18 cellular contexts compared by ENCODE assay signal in genomic region chr1:228092342-228093049, GRCh38. TPM values are rescaled to one million over a fixed set of nuclear protein-coding genes. Genes with fewer than 3 reads are reported as not detected.
DNase-seq lines count a peak whose midpoint lies in the region; ATAC-seq and TF ChIP-seq lines count a peak whose summit lies in the region.
"Had no signal": no experiment of that assay in that cellular context is flagged by ENCODE, and none has a peak within 500 bp of the region (broad histone marks: within the 10 kb centered on the region; RNA-seq: fewer than 3 reads in every experiment).

No MANE protein-coding gene starts in this region.

- peaks cover 38% of the 10 kb centered on the region for H3K36me3 Mint-ChIP-seq in CD4-positive, CD25-positive, alpha-beta regulatory T cell
- peaks cover 9 to 71% (median 16%) of the 10 kb centered on the region in 3 donors for H3K36me3 Mint-ChIP-seq in CD8-positive, alpha-beta memory T cell
- H3K36me3 Mint-ChIP-seq in dendritic cell treated with granulocyte-macrophage colony-stimulating factor and Interleukin-4, amounts not matched to agents 40 ng/mL and 50 ng/mL, for 4 days (ENCODE audit: low read depth) = peaks cover 96% of the 10 kb centered on the region

- H3K27me3 ChIP-seq in CD4-positive, CD25-positive, alpha-beta regulatory T cell (ENCODE audit: control insufficient read depth, insufficient read depth, low read length) = no peaks in the 10 kb centered on the region
- no peaks in the 10 kb centered on the region for H3K27me3 ChIP-seq in CD8-positive, alpha-beta memory T cell (ENCODE audit: insufficient read depth, low read length, poor library complexity, severe bottlenecking)
- H3K27me3 ChIP-seq in parathyroid adenoma (ENCODE audit: control insufficient read depth, insufficient read depth, low read length) = no peaks in the 10 kb centered on the region
- H3K27me3 ChIP-seq: BE2C, heart left ventricle, tibial nerve had no signal

- no peak overlapping the region for H2AFZ ChIP-seq in parathyroid adenoma

- H3K27ac Mint-ChIP-seq in CD4-positive, CD25-positive, alpha-beta regulatory T cell = peak overlapping the region; percentile 26 to 83 (median 55)
- H3K27ac Mint-ChIP-seq in CD8-positive, alpha-beta memory T cell = peak overlapping the region; percentile 14 to 92 (median 64)
- H3K27ac Mint-ChIP-seq in dendritic cell treated with granulocyte-macrophage colony-stimulating factor and Interleukin-4, amounts not matched to agents 40 ng/mL and 50 ng/mL, for 4 days = peak overlapping the region; percentile 86
- H3K27ac Mint-ChIP-seq: activated CD4-positive, alpha-beta T cell treated with anti-CD3 and anti-CD28 coated beads, Interleukin-2, amount 10 ng/mL, durations not matched to agents 24 days and 14 days had no signal

- peak overlapping the region; percentile 16 for H3K4me2 ChIP-seq in parathyroid adenoma (ENCODE audit: low read length)

- no peak for DNase-seq in CD4-positive, CD25-positive, alpha-beta regulatory T cell
- no peak for DNase-seq in CD8-positive, alpha-beta memory T cell
- DNase-seq in activated CD4-positive, alpha-beta T cell treated with anti-CD3 and anti-CD28 coated beads, Interleukin-2, amount 50 U/mL, for 48 hours = no peak
- DNase-seq in NOMO-1 (lab: John Stamatoyannopoulos, UW; ENCODE audit: unreplicated experiment in 2 of 2) = no peak
- DNase-seq in T-helper 9 cell = no peak
- DNase-seq: activated CD4-positive, alpha-beta T cell treated with anti-CD3 and anti-CD28 coated beads, Interleukin-2, amount 10 ng/mL, durations not matched to agents 24 days and 14 days; BE2C; heart left ventricle; mesendoderm; NCI-H2029 treated with DMSO at 0.1 percent for 48 hours; NCI-H510A treated with DMSO at 0.1 percent for 48 hours; nucleus accumbens; stimulated activated CD4-positive, alpha-beta T cell treated with anti-CD3 and anti-CD28 coated beads, Interleukin-4, amount 100 ng/mL, for 1 hour; stimulated activated CD8-positive, alpha-beta memory T cell treated with anti-CD3 and anti-CD28 coated beads, Interleukin-4, amount 100 ng/mL, for 48 hours had no signal

- POLR2A ChIA-PET in CD8-positive, alpha-beta memory T cell (lab: Charles Lee) = no interaction called here

- peaks cover 39% of the 10 kb centered on the region for H3K36me3 ChIP-seq in CD4-positive, CD25-positive, alpha-beta regulatory T cell (ENCODE audit: control insufficient read depth, insufficient read depth, low read length)
- peaks cover 23% of the 10 kb centered on the region for H3K36me3 ChIP-seq in CD8-positive, alpha-beta memory T cell (ENCODE audit: insufficient read depth, low read length)
- no peaks in the 10 kb centered on the region for H3K36me3 ChIP-seq in parathyroid adenoma (ENCODE audit: control insufficient read depth, insufficient read depth, low read length)

- H3K4me3 ChIP-seq in CD4-positive, CD25-positive, alpha-beta regulatory T cell (ENCODE audit: low read depth, low read length) = no peak overlapping the region
- no peak overlapping the region for H3K4me3 ChIP-seq in CD8-positive, alpha-beta memory T cell (ENCODE audit: low read length)
- H3K4me3 ChIP-seq in parathyroid adenoma (ENCODE audit: low read depth, low read length) = no peak overlapping the region
- H3K4me3 ChIP-seq: coronary artery, heart left ventricle, tibial nerve had no signal

- H3K9me3 Mint-ChIP-seq in CD4-positive, CD25-positive, alpha-beta regulatory T cell = peaks cover 0 to 14% (median 2%) of the 10 kb centered on the region in 7 donors
- peaks cover 0 to 9% (median 6%) of the 10 kb centered on the region in 5 donors for H3K9me3 Mint-ChIP-seq in CD8-positive, alpha-beta memory T cell
- peaks cover 11% of the 10 kb centered on the region for H3K9me3 Mint-ChIP-seq in dendritic cell treated with granulocyte-macrophage colony-stimulating factor and Interleukin-4, amounts not matched to agents 40 ng/mL and 50 ng/mL, for 4 days

- H3K79me2 ChIP-seq in parathyroid adenoma = peaks cover 88% of the 10 kb centered on the region

- intact Hi-C loops in dendritic cell treated with granulocyte-macrophage colony-stimulating factor and Interleukin-4, amounts not matched to agents 40 ng/mL and 50 ng/mL, for 4 days (cut with micrococcal nuclease) = no loop called here

- peaks cover 6 to 14% of the 10 kb centered on the region in 2 experiments for H3K9me3 ChIP-seq in CD4-positive, CD25-positive, alpha-beta regulatory T cell (ENCODE audit: control insufficient read depth in 2 of 2, low read length in 2 of 2)
- peaks cover 7% of the 10 kb centered on the region for H3K9me3 ChIP-seq in CD8-positive, alpha-beta memory T cell (ENCODE audit: low read length)
- H3K9me3 ChIP-seq in parathyroid adenoma (ENCODE audit: control insufficient read depth, low read length) = no peaks in the 10 kb centered on the region

- no peak overlapping the region for H3K27ac ChIP-seq in CD4-positive, CD25-positive, alpha-beta regulatory T cell (ENCODE audit: insufficient read depth, low read length, poor library complexity, severe bottlenecking)
- no peak overlapping the region for H3K27ac ChIP-seq in CD8-positive, alpha-beta memory T cell (ENCODE audit: low read depth, low read length)
- no peak overlapping the region for H3K27ac ChIP-seq in parathyroid adenoma
- H3K27ac ChIP-seq: coronary artery, heart left ventricle, tibial nerve had no signal

- CTCF ChIA-PET in CD8-positive, alpha-beta memory T cell (lab: Charles Lee) = no interaction called here

- H3K27me3 Mint-ChIP-seq in CD4-positive, CD25-positive, alpha-beta regulatory T cell = no peaks in the 10 kb centered on the region
- H3K27me3 Mint-ChIP-seq in CD8-positive, alpha-beta memory T cell = peaks cover 0 to 3% of the 10 kb centered on the region in 2 donors
- H3K27me3 Mint-ChIP-seq in dendritic cell treated with granulocyte-macrophage colony-stimulating factor and Interleukin-4, amounts not matched to agents 40 ng/mL and 50 ng/mL, for 4 days = no peaks in the 10 kb centered on the region
- H3K27me3 Mint-ChIP-seq: activated CD4-positive, alpha-beta T cell treated with anti-CD3 and anti-CD28 coated beads, Interleukin-2, amount 10 ng/mL, durations not matched to agents 24 days and 14 days had no signal

- H3K4me3 Mint-ChIP-seq in CD4-positive, CD25-positive, alpha-beta regulatory T cell = peak overlapping the region in 2 of 4 donors; percentile 85 to 100
- H3K4me3 Mint-ChIP-seq in CD8-positive, alpha-beta memory T cell = peak overlapping the region in 3 of 7 donors; percentile 7 to 83 (median 18)
- H3K4me3 Mint-ChIP-seq in dendritic cell treated with granulocyte-macrophage colony-stimulating factor and Interleukin-4, amounts not matched to agents 40 ng/mL and 50 ng/mL, for 4 days = no peak overlapping the region
- H3K4me3 Mint-ChIP-seq: activated CD4-positive, alpha-beta T cell treated with anti-CD3 and anti-CD28 coated beads, Interleukin-2, amount 10 ng/mL, durations not matched to agents 24 days and 14 days had no signal

- no peak overlapping the region for H3K9ac ChIP-seq in parathyroid adenoma

- no peak for TF ChIP-seq CTCF in parathyroid adenoma (IDR thresholded peaks at IDR 0.05)

- peaks cover 22 to 83% (median 55%) of the 10 kb centered on the region in 4 donors for H3K4me1 Mint-ChIP-seq in CD4-positive, CD25-positive, alpha-beta regulatory T cell
- H3K4me1 Mint-ChIP-seq in CD8-positive, alpha-beta memory T cell = peaks cover 72 to 93% (median 80%) of the 10 kb centered on the region in 3 donors
- H3K4me1 Mint-ChIP-seq in dendritic cell treated with granulocyte-macrophage colony-stimulating factor and Interleukin-4, amounts not matched to agents 40 ng/mL and 50 ng/mL, for 4 days (ENCODE audit: low read depth) = peaks cover 88% of the 10 kb centered on the region

- ATAC-seq in CD4-positive, CD25-positive, alpha-beta regulatory T cell (ENCODE audit: low read depth in 2 of 2) = no peak
- ATAC-seq: heart left ventricle had no signal

- H3K4me1 ChIP-seq in CD4-positive, CD25-positive, alpha-beta regulatory T cell (ENCODE audit: control insufficient read depth, insufficient read depth, low read length, poor library complexity, severe bottlenecking) = peaks cover 52% of the 10 kb centered on the region
- peaks cover 66% of the 10 kb centered on the region for H3K4me1 ChIP-seq in CD8-positive, alpha-beta memory T cell (ENCODE audit: insufficient read depth, low read length)
- H3K4me1 ChIP-seq in parathyroid adenoma = peaks cover 25% of the 10 kb centered on the region
- H3K4me1 ChIP-seq: BE2C had no signal

RNA-seq across cellular contexts. Expression of gene ARF1, which starts 10.0 kb away (rescaled TPM):
- 335 TPM for total RNA-seq in CD4-positive, CD25-positive, alpha-beta regulatory T cell
- polyA plus RNA-seq in CD4-positive, CD25-positive, alpha-beta regulatory T cell = 100 to 1,000 TPM; 445 to 517 (median 481) TPM
- total RNA-seq in CD8-positive, alpha-beta memory T cell = 100 to 1,000 TPM; 379 TPM
- polyA plus RNA-seq in CD8-positive, alpha-beta memory T cell = 569 TPM

RNA-seq across cellular contexts. Expression of gene C1orf35, which starts 10.6 kb away (rescaled TPM):
- 23.5 TPM for total RNA-seq in CD4-positive, CD25-positive, alpha-beta regulatory T cell
- 10 to 100 TPM; 18.0 to 24.0 (median 21.2) TPM for polyA plus RNA-seq in CD4-positive, CD25-positive, alpha-beta regulatory T cell
- 10 to 100 TPM; 28.7 to 29.2 TPM for total RNA-seq in CD8-positive, alpha-beta memory T cell
- 21.4 TPM for polyA plus RNA-seq in CD8-positive, alpha-beta memory T cell

RNA-seq across cellular contexts. Expression of gene MRPL55, which starts 16.6 kb away (rescaled TPM):
- total RNA-seq in CD4-positive, CD25-positive, alpha-beta regulatory T cell = 62.5 TPM
- 100 to 1,000 TPM; 126 to 163 (median 143) TPM for polyA plus RNA-seq in CD4-positive, CD25-positive, alpha-beta regulatory T cell
- total RNA-seq in CD8-positive, alpha-beta memory T cell = 10 to 100 TPM; 70.0 to 71.8 TPM
- 146 TPM for polyA plus RNA-seq in CD8-positive, alpha-beta memory T cell

RNA-seq across cellular contexts. Expression of gene GUK1, which starts 47.6 kb away (rescaled TPM):
- total RNA-seq in CD4-positive, CD25-positive, alpha-beta regulatory T cell = 270 TPM
- 100 to 1,000 TPM; 329 to 413 (median 371) TPM for polyA plus RNA-seq in CD4-positive, CD25-positive, alpha-beta regulatory T cell
- 100 to 1,000 TPM; 222 to 245 TPM for total RNA-seq in CD8-positive, alpha-beta memory T cell
- 467 TPM for polyA plus RNA-seq in CD8-positive, alpha-beta memory T cell

RNA-seq across cellular contexts. Expression of gene GJC2, which starts 57.2 kb away (rescaled TPM):
- 2.8 TPM for total RNA-seq in CD4-positive, CD25-positive, alpha-beta regulatory T cell
- polyA plus RNA-seq in CD4-positive, CD25-positive, alpha-beta regulatory T cell = not detected
- total RNA-seq in CD8-positive, alpha-beta memory T cell = 1 to 10 TPM in 1 of 2 experiments, under 1 TPM in 1; 0.57 to 1.1 TPM
- polyA plus RNA-seq in CD8-positive, alpha-beta memory T cell = not detected
